ENCODE assay signal across 15 cellular contexts in genomic region chr9:105438136-105438839, GRCh38. TPM values are rescaled to one million over a fixed set of nuclear protein-coding genes. Genes with fewer than 3 reads are reported as not detected.
A peak's percentile ranks its signal among the peaks of the same experiment; 100 is the strongest.
DNase-seq lines count a peak whose midpoint lies in the region; ATAC-seq lines count a peak whose summit lies in the region.
"Had no signal": no experiment of that assay in that cellular context is flagged by ENCODE, and none has a peak within 500 bp of the region (broad histone marks: within the 10 kb centered on the region; RNA-seq: fewer than 3 reads in every experiment).

No MANE protein-coding gene starts in this region.

- H3K4me2 ChIP-seq in skeletal muscle satellite cell (ENCODE audit: low read length) = peak overlapping the region; percentile 53

- H3K9ac ChIP-seq in adipocyte (ENCODE audit: low read length) (no peak overlapping the region), skeletal muscle satellite cell (ENCODE audit: low read depth, low read length) (no peak overlapping the region)

- DNase-seq in NCI-H2227 treated with DMSO at 0.1 percent for 48 hours (lab: John Stamatoyannopoulos, UW) (peak; percentile 40), NCI-H2227 (lab: John Stamatoyannopoulos, UW; ENCODE audit: unreplicated experiment) (no peak), adipocyte (ENCODE audit: low read depth) (peak; percentile 64), iris pigment epithelial cell (ENCODE audit: low read depth) (peak; percentile 97), HuH-7.5 (ENCODE audit: low spot score) (no peak)
- DNase-seq: 8988T; Caco-2; foreskin keratinocyte; naive thymus-derived CD4-positive, alpha-beta T cell; Peyer's patch; spleen; thyroid gland had no signal

- H3K27me3 ChIP-seq in adipocyte (replicated peaks; ENCODE audit: control insufficient read depth, insufficient read depth, low read length) = no peaks in the 10 kb centered on the region
- H3K27me3 ChIP-seq in skeletal muscle satellite cell (ENCODE audit: control insufficient read depth, insufficient read depth, low read length) = no peaks in the 10 kb centered on the region
- H3K27me3 ChIP-seq: foreskin keratinocyte, Peyer's patch, spleen, thyroid gland had no signal

- H3K9me3 ChIP-seq in adipocyte (ENCODE audit: control insufficient read depth, low read length) (no peaks in the 10 kb centered on the region), skeletal muscle satellite cell (replicated peaks; ENCODE audit: low read length) (no peaks in the 10 kb centered on the region)
- H3K9me3 ChIP-seq: Caco-2, Peyer's patch, spleen, thyroid gland had no signal

- no peak for ATAC-seq in GM21367 (IDR thresholded peaks at IDR 0.05; ENCODE audit: unreplicated experiment)
- no peak for ATAC-seq in HG02763 (IDR thresholded peaks at IDR 0.05; ENCODE audit: unreplicated experiment)
- ATAC-seq: foreskin keratinocyte; naive thymus-derived CD4-positive, alpha-beta T cell had no signal

- H3K4me3 ChIP-seq in adipocyte (ENCODE audit: low read length) (no peak overlapping the region), skeletal muscle satellite cell (ENCODE audit: low read length) (peak overlapping the region; percentile 23)
- H3K4me3 ChIP-seq: Peyer's patch, spleen, thyroid gland had no signal

- H3K36me3 ChIP-seq in adipocyte (ENCODE audit: control insufficient read depth, insufficient read depth, low read length, severe bottlenecking) = no peaks in the 10 kb centered on the region
- no peaks in the 10 kb centered on the region for H3K36me3 ChIP-seq in skeletal muscle satellite cell (ENCODE audit: insufficient read depth, low read length)
- H3K36me3 ChIP-seq: Peyer's patch, spleen, thyroid gland had no signal

- peaks cover 7% of the 10 kb centered on the region for H3K4me1 ChIP-seq in adipocyte (ENCODE audit: control insufficient read depth, insufficient read depth, low read length)
- peaks cover 11% of the 10 kb centered on the region for H3K4me1 ChIP-seq in skeletal muscle satellite cell (ENCODE audit: control insufficient read depth, insufficient read depth, low read length)
- H3K4me1 ChIP-seq: Caco-2, foreskin keratinocyte, spleen had no signal

RNA-seq across cellular contexts. Expression of gene FSD1L, which starts 9.5 kb away (rescaled TPM):
- 2.4 and 3.8 TPM in 2 replicates for total RNA-seq in skeletal muscle satellite cell (2012; rRNA removed)

Comparison
In these comparisons a context has a peak if more than half of its experiments do, and no peak if none do; other contexts are left out.
1. DNase-seq: peak in NCI-H2227 treated with DMSO at 0.1 percent for 48 hours (single experiment), adipocyte (single experiment) and iris pigment epithelial cell (single experiment); none in NCI-H2227 (single experiment) and HuH-7.5 (single experiment).